Comparison of ENCODE assay signal across 9 cellular contexts in genomic region chr2:64655873-64656272, GRCh38. TPM values are rescaled to one million over a fixed set of nuclear protein-coding genes. Genes with fewer than 3 reads are reported as not detected.
DNase-seq lines count a peak whose midpoint lies in the region; ATAC-seq and TF ChIP-seq lines count a peak whose summit lies in the region.
"Had no signal": no experiment of that assay in that cellular context is flagged by ENCODE, and none has a peak within 500 bp of the region (broad histone marks: within the 10 kb centered on the region; RNA-seq: fewer than 3 reads in every experiment).

No MANE protein-coding gene starts in this region.

- no peaks in the 10 kb centered on the region for H3K9me3 ChIP-seq in cardiac muscle cell (ENCODE audit: low read depth)
- no peaks in the 10 kb centered on the region for H3K9me3 ChIP-seq in heart right ventricle
- no peaks in the 10 kb centered on the region for H3K9me3 ChIP-seq in PC-3 (ENCODE audit: low read length)
- H3K9me3 ChIP-seq: breast epithelium had no signal

- H3K4me3 Mint-ChIP-seq in glutamatergic neuron (ENCODE audit: unreplicated experiment): peak overlapping the region; percentile 71
- H3K4me3 Mint-ChIP-seq in type B pancreatic cell: no peak overlapping the region

- ATAC-seq in heart right ventricle (no peak), PC-3 (no peak)

- peaks cover 5% of the 10 kb centered on the region for H3K27me3 Mint-ChIP-seq in glutamatergic neuron (ENCODE audit: unreplicated experiment)
- no peaks in the 10 kb centered on the region for H3K27me3 Mint-ChIP-seq in type B pancreatic cell

- H2AFZ ChIP-seq in PC-3 (ENCODE audit: low read length): no peak overlapping the region

- POLR2A ChIA-PET in PC-3 (lab: Charles Lee; ENCODE audit: unreplicated experiment): interaction anchor here (0.6 kb wide), 1 partner anchor 175 kb away, joined by 3 read pairs; no protein-coding TSS in a partner anchor
- POLR2A ChIA-PET in RWPE1 (lab: Yijun Ruan, JAX; ENCODE audit: low non-redundant PET): interaction anchor here (1.3 kb wide), 1 partner anchor 95 kb away, joined by 5 read pairs; no protein-coding TSS in a partner anchor

- CTCF ChIA-PET in PC-3 (lab: Charles Lee): no interaction called here
- CTCF ChIA-PET in RWPE1 (lab: Yijun Ruan, JAX): interaction anchor here (0.6 to 1.9 kb wide), 7 partner anchors 8 to 211 kb away, joined by 3 to 8 read pairs (median 4); no protein-coding TSS in a partner anchor

- no peak for TF ChIP-seq CTCF in cardiac muscle cell (IDR thresholded peaks at IDR 0.05; ENCODE audit: low read depth, low read length)
- no peak for TF ChIP-seq CTCF in heart right ventricle (IDR thresholded peaks at IDR 0.05)
- TF ChIP-seq CTCF in PC-3 (conservative IDR thresholded peaks at IDR 0.05; ENCODE audit: low read depth, low read length): no peak
- TF ChIP-seq CTCF in glutamatergic neuron (IDR thresholded peaks at IDR 0.05; ENCODE audit: partially characterized antibody, unreplicated experiment): no peak
- no peak for TF ChIP-seq CTCF in type B pancreatic cell (conservative IDR thresholded peaks at IDR 0.05)
- no peak for TF ChIP-seq CTCF in RWPE1 (conservative IDR thresholded peaks at IDR 0.05; ENCODE audit: low read depth)

- H3K27me3 ChIP-seq in cardiac muscle cell (no peaks in the 10 kb centered on the region), heart right ventricle (no peaks in the 10 kb centered on the region), PC-3 (ENCODE audit: low read length) (no peaks in the 10 kb centered on the region)
- H3K27me3 ChIP-seq: breast epithelium had no signal

- H3K4me2 ChIP-seq in PC-3 (ENCODE audit: low read length): peak overlapping the region; percentile 94

- no peaks in the 10 kb centered on the region for H3K36me3 Mint-ChIP-seq in glutamatergic neuron (ENCODE audit: unreplicated experiment)
- H3K36me3 Mint-ChIP-seq in type B pancreatic cell: no peaks in the 10 kb centered on the region

- no peaks in the 10 kb centered on the region for H3K36me3 ChIP-seq in cardiac muscle cell
- no peaks in the 10 kb centered on the region for H3K36me3 ChIP-seq in heart right ventricle
- H3K36me3 ChIP-seq in PC-3 (ENCODE audit: low read depth, low read length): no peaks in the 10 kb centered on the region
- H3K36me3 ChIP-seq: breast epithelium had no signal

- 61 to 71% methylated on average over 3 of the region's 3 CpGs for WGBS in heart right ventricle, 2 donors

- peaks cover 38% of the 10 kb centered on the region for H3K79me2 ChIP-seq in PC-3 (ENCODE audit: low read length)

- DNase-seq in cardiac muscle cell (ENCODE audit: low read depth in 1 of 2, low spot score in 1 of 2) (no peak), heart right ventricle (no peak), PC-3 (no peak), glutamatergic neuron (no peak), type B pancreatic cell (ENCODE audit: extremely low spot score, unreplicated experiment) (no peak), RWPE1 (ENCODE audit: low spot score) (no peak), HuH-7 (ENCODE audit: low spot score) (no peak)
- DNase-seq in activated effector memory CD4-positive, alpha-beta T cell treated with anti-CD3 and anti-CD28 coated beads, Interleukin-2, amount 50 U/mL, for 16 hours: no peak

- H3K4me3 ChIP-seq in cardiac muscle cell (no peak overlapping the region), heart right ventricle (no peak overlapping the region), PC-3 (ENCODE audit: low read length) (peak overlapping the region; percentile 91; the same call in 1 of the 2 replicates)
- H3K4me3 ChIP-seq: breast epithelium had no signal

- H3K4me1 Mint-ChIP-seq in glutamatergic neuron (ENCODE audit: low read depth, unreplicated experiment): peaks cover 26% of the 10 kb centered on the region
- H3K4me1 Mint-ChIP-seq in type B pancreatic cell (ENCODE audit: unreplicated experiment): peaks cover 34% of the 10 kb centered on the region

- peaks cover 6% of the 10 kb centered on the region for H3F3A ChIP-seq in PC-3 (ENCODE audit: low read length, unreplicated experiment)

- intact Hi-C loops in heart right ventricle (cut with DNase I) (loop anchor here in 4 of 10 donors (2.0 to 5.0 kb wide), 4 partner anchors 91 to 111 kb away; no protein-coding TSS in a partner anchor), PC-3 (cut with micrococcal nuclease) (no loop called here)

- H3K4me1 ChIP-seq in cardiac muscle cell (ENCODE audit: low read depth) (peaks cover 34% of the 10 kb centered on the region), heart right ventricle (peaks cover 0 to 52% (median 33%) of the 10 kb centered on the region in 9 donors), PC-3 (ENCODE audit: insufficient read depth, low read length) (peaks cover 29% of the 10 kb centered on the region)

- H3K9ac ChIP-seq in PC-3 (ENCODE audit: low read length): no peak overlapping the region

- H4K20me1 ChIP-seq in PC-3 (ENCODE audit: low read length): peaks cover 20% of the 10 kb centered on the region

- H3K9me3 Mint-ChIP-seq in glutamatergic neuron (ENCODE audit: unreplicated experiment) (peaks cover 7% of the 10 kb centered on the region), type B pancreatic cell (no peaks in the 10 kb centered on the region)

- H3K27ac Mint-ChIP-seq in glutamatergic neuron (ENCODE audit: unreplicated experiment) (no peak overlapping the region), type B pancreatic cell (peak overlapping the region; percentile 88)

- no TSS peak for BruUV-seq in PC-3 (replicated peaks; lab: Mats Ljungman, UMichigan)

- H3K27ac ChIP-seq in cardiac muscle cell: peak overlapping the region; percentile 97
- H3K27ac ChIP-seq in heart right ventricle: peak overlapping the region in 1 of 10 donors; percentile 99
- H3K27ac ChIP-seq in PC-3 (ENCODE audit: low read length): no peak overlapping the region
- H3K27ac ChIP-seq in RWPE1: no peak overlapping the region

- no peaks in the 10 kb centered on the region for H3K9me2 ChIP-seq in PC-3 (replicated peaks; ENCODE audit: low read length)

RNA-seq across cellular contexts. Expression of gene SERTAD2, which starts 2.2 kb away (rescaled TPM):
- total RNA-seq in cardiac muscle cell: 14.0 and 21.2 TPM in 2 replicates
- 12.0 and 19.4 TPM in 2 replicates for polyA plus RNA-seq in cardiac muscle cell
- total RNA-seq in heart right ventricle: 10 to 100 TPM; 11.3 to 20.9 (median 16.6) TPM
- 1 to 10 TPM; 5.6 to 6.3 TPM for polyA plus RNA-seq in heart right ventricle
- 19.8 and 34.9 TPM in 2 replicates for total RNA-seq in PC-3 (2014; rRNA removed)
- total RNA-seq in glutamatergic neuron (ENCODE audit: unreplicated experiment): 15.7 TPM
- 19.2 and 26.2 TPM in 2 replicates for total RNA-seq in type B pancreatic cell (ENCODE audit: low replicate concordance)
